ENCODE assay signal across 7 cellular contexts in the genomic region with DNA sequence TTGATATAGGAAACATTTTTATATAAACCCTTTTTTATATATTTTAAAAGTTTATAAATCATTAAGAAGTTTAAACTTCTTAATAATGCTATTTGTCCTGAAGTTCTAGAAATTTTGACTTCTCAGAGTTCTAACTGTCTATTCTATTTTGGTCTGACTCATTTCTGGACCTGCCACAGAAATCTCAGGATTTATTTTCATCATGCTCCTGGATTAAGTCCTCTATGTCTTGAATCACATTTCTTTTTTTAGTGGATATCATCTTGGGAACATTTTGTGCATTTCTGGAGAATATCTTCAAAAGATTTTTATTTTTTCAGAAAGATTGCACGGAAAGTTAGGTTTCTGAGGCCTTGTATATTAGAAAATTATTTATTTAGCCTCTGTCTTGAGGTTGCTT.
"Had no signal": no experiment of that assay in that cellular context is flagged by ENCODE, and none has a peak within 500 bp of the region (broad histone marks: within the 10 kb centered on the region; RNA-seq: fewer than 3 reads in every experiment).

No MANE protein-coding gene starts in this region.

- H3K4me3 ChIP-seq: K562 had no signal

- ATAC-seq: HepG2, K562 had no signal

- DNase-seq: IMR-90, KBM-7, KG1 had no signal

- H3K4me1 Mint-ChIP-seq: IgD-negative memory B cell had no signal

- H3K27ac ChIP-seq: HL-60 had no signal

- H3K36me3 Mint-ChIP-seq: IgD-negative memory B cell had no signal

- H3K4me3 Mint-ChIP-seq: IgD-negative memory B cell had no signal

- H3K27ac Mint-ChIP-seq: IgD-negative memory B cell had no signal
